In genomic region chr2:30392097-30392496, GRCh38 we compare ENCODE assay signal across 21 cellular contexts. TPM values are rescaled to one million over a fixed set of nuclear protein-coding genes. Genes with fewer than 3 reads are reported as not detected.
DNase-seq lines count a peak whose midpoint lies in the region; ATAC-seq, FAIRE-seq and TF ChIP-seq lines count a peak whose summit lies in the region.
"Had no signal": no experiment of that assay in that cellular context is flagged by ENCODE, and none has a peak within 500 bp of the region (broad histone marks: within the 10 kb centered on the region; RNA-seq: fewer than 3 reads in every experiment).

No MANE protein-coding gene starts in this region.

- BruUV-seq in HepG2 (replicated peaks; lab: Mats Ljungman, UMichigan) = no TSS peak

- no peak overlapping the region for H3K4me3 ChIP-seq in HepG2 (replicated peaks in 1 of 3; ENCODE audit: insufficient read depth in 1 of 3, low read depth in 2 of 3, low read length in 3 of 3)
- H3K4me3 ChIP-seq in right lobe of liver = no peak overlapping the region
- no peak overlapping the region for H3K4me3 ChIP-seq in fibroblast of the aortic adventitia (ENCODE audit: low read depth, low read length)
- no peak overlapping the region for H3K4me3 ChIP-seq in osteoblast (ENCODE audit: insufficient read depth, low read length)
- H3K4me3 ChIP-seq: BLaER1 treated with 17β-estradiol and CSF1 and Interleukin-3, amounts not matched to agents 10 nM and 100 nM; GM12878; GM23338 had no signal

- H2AFZ ChIP-seq in HepG2 (ENCODE audit: low read length) = no peak overlapping the region
- no peak overlapping the region for H2AFZ ChIP-seq in osteoblast (ENCODE audit: low read length)
- H2AFZ ChIP-seq: GM23338 had no signal

- no peaks in the 10 kb centered on the region for H3K79me2 ChIP-seq in HepG2 (ENCODE audit: insufficient read depth, low read length)
- no peaks in the 10 kb centered on the region for H3K79me2 ChIP-seq in osteoblast (ENCODE audit: insufficient read depth, low read length)

- CTCF ChIA-PET in HepG2 (lab: Yijun Ruan, JAX; ENCODE audit: low intra/inter-chr PET ratio, low total read pairs) = no interaction called here

- H3K27ac ChIP-seq in HepG2 (ENCODE audit: extremely low read length, insufficient read depth, low read length) = no peak overlapping the region
- H3K27ac ChIP-seq in right lobe of liver = no peak overlapping the region
- H3K27ac ChIP-seq in osteoblast (ENCODE audit: low read depth, low read length) = no peak overlapping the region
- H3K27ac ChIP-seq: 22Rv1; BLaER1 treated with 17β-estradiol and CSF1 and Interleukin-3, amounts not matched to agents 10 nM and 100 nM had no signal

- no peaks in the 10 kb centered on the region; a peak in 1 of 5 replicates for H3K36me3 ChIP-seq in HepG2 (replicated peaks in 1 of 2; ENCODE audit: control insufficient read depth in 1 of 2, insufficient read depth in 2 of 2, low read length in 2 of 2)
- H3K36me3 ChIP-seq in right lobe of liver = no peaks in the 10 kb centered on the region
- no peaks in the 10 kb centered on the region for H3K36me3 ChIP-seq in osteoblast (ENCODE audit: insufficient read depth, low read length)
- H3K36me3 ChIP-seq: BLaER1 treated with 17β-estradiol and CSF1 and Interleukin-3, amounts not matched to agents 10 nM and 100 nM had no signal

- no peak for FAIRE-seq in HepG2 (lab: Jason Lieb, UNC)
- FAIRE-seq: A204.1, G401.6, GM12878, GM19239 had no signal

- intact Hi-C loops in HepG2 (cut with micrococcal nuclease; ENCODE audit: unreplicated experiment) = no loop called here
- intact Hi-C loops in right lobe of liver (cut with DNase I) = no loop called here
- intact Hi-C loops in sciatic nerve (cut with DNase I) = no loop called here

- TF ChIP-seq POLR2A in HepG2 (IDR thresholded peaks at IDR 0.05; ENCODE audit: insufficient read depth in 1 of 2, low read depth in 2 of 2, low read length in 2 of 2) (no peak), right lobe of liver (IDR thresholded peaks at IDR 0.05) (no peak)

- no peak for ATAC-seq in HepG2
- ATAC-seq in right lobe of liver = no peak
- ATAC-seq in sciatic nerve = peak; percentile 92
- ATAC-seq: GM12878, GM23338, HCT116 had no signal

- H3K4me2 ChIP-seq in HepG2 (ENCODE audit: low read depth, low read length) = no peak overlapping the region
- H3K4me2 ChIP-seq in osteoblast (ENCODE audit: insufficient read depth, low read length) = no peak overlapping the region
- H3K4me2 ChIP-seq: BLaER1 treated with 17β-estradiol and CSF1 and Interleukin-3, amounts not matched to agents 10 nM and 100 nM; GM23338 had no signal

- DNase-seq in HepG2 (ENCODE audit: low spot score) (no peak), right lobe of liver (no peak), fibroblast of the aortic adventitia (ENCODE audit: low read depth) (peak; percentile 45), sciatic nerve (ENCODE audit: low spot score) (no peak), COLO829 (ENCODE audit: low spot score) (no peak), osteoblast (ENCODE audit: insufficient read length, low spot score, missing footprints) (no peak)
- DNase-seq: Calu3; CD4-positive, alpha-beta T cell; CD8-positive, alpha-beta memory T cell; COR-L47; DMS53; DND-41; H9 had no signal

- TF ChIP-seq CTCF in HepG2 (CRISPR knock-in tag; IDR thresholded peaks at IDR 0.05) = no peak
- TF ChIP-seq CTCF in right lobe of liver (IDR thresholded peaks at IDR 0.05) = no peak
- no peak for TF ChIP-seq CTCF in fibroblast of the aortic adventitia (IDR thresholded peaks at IDR 0.05; ENCODE audit: insufficient read depth, low read length)
- TF ChIP-seq CTCF in osteoblast (IDR thresholded peaks at IDR 0.05; ENCODE audit: extremely low read depth, low read depth, low read length) = no peak

- no peaks in the 10 kb centered on the region for H3K4me1 ChIP-seq in HepG2 (ENCODE audit: insufficient read depth, low read length)
- no peaks in the 10 kb centered on the region for H3K4me1 ChIP-seq in right lobe of liver
- no peaks in the 10 kb centered on the region for H3K4me1 ChIP-seq in osteoblast (ENCODE audit: insufficient read depth, low read length)

- H3K27me3 ChIP-seq in HepG2 (ENCODE audit: control insufficient read depth in 1 of 2, insufficient read depth in 2 of 2, low read length in 2 of 2) = no peaks in the 10 kb centered on the region; a peak in 1 of 5 replicates
- no peaks in the 10 kb centered on the region for H3K27me3 ChIP-seq in right lobe of liver
- H3K27me3 ChIP-seq in osteoblast (ENCODE audit: insufficient read depth, low read length) = peaks cover 6% of the 10 kb centered on the region
- H3K27me3 ChIP-seq: BLaER1 treated with 17β-estradiol and CSF1 and Interleukin-3, amounts not matched to agents 10 nM and 100 nM had no signal

- H3K9me3 ChIP-seq in HepG2 (ENCODE audit: low read length) (no peaks in the 10 kb centered on the region), right lobe of liver (no peaks in the 10 kb centered on the region), osteoblast (ENCODE audit: low read depth, low read length) (no peaks in the 10 kb centered on the region)
- H3K9me3 ChIP-seq: BLaER1 treated with 17β-estradiol and CSF1 and Interleukin-3, amounts not matched to agents 10 nM and 100 nM had no signal

- POLR2A ChIA-PET in HepG2 (lab: Yijun Ruan, JAX) = no interaction called here

- H4K20me1 ChIP-seq in HepG2 (ENCODE audit: insufficient read depth, low read length) (no peaks in the 10 kb centered on the region; the same call in 1 of the 2 replicates), osteoblast (ENCODE audit: insufficient read depth, low read length) (no peaks in the 10 kb centered on the region)
- H4K20me1 ChIP-seq: BLaER1 treated with 17β-estradiol and CSF1 and Interleukin-3, amounts not matched to agents 10 nM and 100 nM had no signal

- TF ChIP-seq EP300 in HepG2 (IDR thresholded peaks at IDR 0.05; ENCODE audit: low read depth in 2 of 2, low read length in 2 of 2) (no peak), HepG2 (CRISPR knock-in tag; IDR thresholded peaks at IDR 0.05; ENCODE audit: borderline replicate concordance) (no peak)

- H3K9ac ChIP-seq in HepG2 (ENCODE audit: insufficient read depth, low read depth, low read length) = no peak overlapping the region
- H3K9ac ChIP-seq: BLaER1 treated with 17β-estradiol and CSF1 and Interleukin-3, amounts not matched to agents 10 nM and 100 nM had no signal

- in situ Hi-C loops in HepG2 (cut with HindIII; ENCODE audit: extremely low pct_ligation_motif_present, low pct_unique_long_range_greater_than_20kb) = no loop called here

- no peak for TF ChIP-seq RAD21 in HepG2 (CRISPR knock-in tag; IDR thresholded peaks at IDR 0.05)

TF ChIP-seq in HepG2, 621 proteins besides CTCF, POLR2A, EP300 and RAD21:
- peak; percentile 39 for TF ChIP-seq CEBPB (IDR thresholded peaks at IDR 0.05; ENCODE audit: borderline replicate concordance, low read depth, low read length)
- no peak for TF ChIP-seq KLF9 (CRISPR knock-in tag; IDR thresholded peaks at IDR 0.05; ENCODE audit: low read depth)

RNA-seq across cellular contexts. Expression of gene LCLAT1, which starts 54.9 kb away (rescaled TPM):
- total RNA-seq in HepG2 (2016; rRNA removed; fragmentation: Illumina TruSeq; extraction: Trizol) (25.3 and 28.0 TPM in 2 replicates), right lobe of liver (10 to 100 TPM; 11.1 to 14.0 (median 12.0) TPM), fibroblast of the aortic adventitia (ENCODE audit: low replicate concordance) (21.5 and 31.9 TPM in 2 replicates), sciatic nerve (8.2 TPM), osteoblast (16.5 and 29.7 TPM in 2 replicates)
- 80.7 and 82.8 TPM in 2 replicates for total RNA-seq in HepG2 (2016; cell fraction: cytosol; rRNA removed; fragmentation: Illumina TruSeq; extraction: Trizol; ENCODE audit: low read depth)
- 19.9 and 24.2 TPM in 2 replicates for total RNA-seq in HepG2 (2016; cell fraction: insoluble cytoplasmic fraction; rRNA removed; fragmentation: Illumina TruSeq; extraction: Trizol)
- total RNA-seq in HepG2 (2016; cell fraction: membrane; rRNA removed; fragmentation: Illumina TruSeq; extraction: Trizol) = 18.5 and 22.8 TPM in 2 replicates
- total RNA-seq in HepG2 (2016; cell fraction: nucleus; rRNA removed; fragmentation: Illumina TruSeq; extraction: Trizol) = 34.7 and 44.8 TPM in 2 replicates
- polyA plus RNA-seq in HepG2 (2011; rRNA removed) = 13.5 and 18.0 TPM in 2 replicates
- polyA plus RNA-seq in HepG2 (2011; cell fraction: cytosol; rRNA removed) = 9.8 and 13.3 TPM in 2 replicates
- polyA plus RNA-seq in HepG2 (2011; cell fraction: nucleus; rRNA removed) = 6.6 and 8.6 TPM in 2 replicates
- 6.9 and 8.2 TPM in 2 replicates for polyA plus RNA-seq in HepG2 (2012)
- 0.61 and 0.95 TPM in 2 replicates for polyA plus RNA-seq in HepG2 (2016; cell fraction: cytosol; fragmentation: Illumina TruSeq; extraction: Trizol; ENCODE audit: low read depth)
- polyA plus RNA-seq in HepG2 (2016; cell fraction: insoluble cytoplasmic fraction; fragmentation: Illumina TruSeq; extraction: Trizol; ENCODE audit: low read depth) = 9.0 and 9.3 TPM in 2 replicates
- 1.7 and 2.1 TPM in 2 replicates for polyA plus RNA-seq in HepG2 (2016; cell fraction: membrane; fragmentation: Illumina TruSeq; extraction: Trizol; ENCODE audit: low read depth)
- polyA plus RNA-seq in HepG2 (2016; cell fraction: nucleus; fragmentation: Illumina TruSeq; extraction: Trizol; ENCODE audit: insufficient read depth, low read depth) = 17.9 and 20.3 TPM in 2 replicates
- 32.9 and 35.0 TPM in 2 replicates for polyA minus RNA-seq in HepG2 (2011; rRNA and poly(A)+ RNA removed; ENCODE audit: low replicate concordance)
- 31.9 and 43.3 TPM in 2 replicates for polyA minus RNA-seq in HepG2 (2011; cell fraction: cytosol; rRNA and poly(A)+ RNA removed)
- polyA minus RNA-seq in HepG2 (2011; cell fraction: nucleus; rRNA and poly(A)+ RNA removed) = 48.0 and 49.5 TPM in 2 replicates
